In genomic region chr3:111858641-111859040, GRCh38 we compare ENCODE assay signal across 8 cellular contexts. TPM values are rescaled to one million over a fixed set of nuclear protein-coding genes. Genes with fewer than 3 reads are reported as not detected.
DNase-seq lines count a peak whose midpoint lies in the region; ATAC-seq lines count a peak whose summit lies in the region.

No MANE protein-coding gene starts in this region.

- no peaks in the 10 kb centered on the region for H3K36me3 ChIP-seq in ACC112 (ENCODE audit: insufficient read depth, low read length)
- 0 out of 2 replicates have a peak, but pooled peaks cover 3% of the 10 kb centered on the region for H3K36me3 ChIP-seq in MG63
- H3K36me3 ChIP-seq in ectodermal cell (ENCODE audit: control insufficient read depth, insufficient read depth, low read length), result no peaks in the 10 kb centered on the region
- no peaks in the 10 kb centered on the region for H3K36me3 ChIP-seq in naive thymus-derived CD4-positive, alpha-beta T cell (ENCODE audit: control insufficient read depth in 2 of 3, insufficient read depth in 3 of 3, low read length in 3 of 3)

- H3K27ac ChIP-seq in ACC112 (ENCODE audit: low read depth, low read length) (peak overlapping the region; percentile 96), ectodermal cell (ENCODE audit: insufficient read depth, low read depth, low read length, poor library complexity, severe bottlenecking) (no peak overlapping the region)
- no peak overlapping the region for H3K27ac ChIP-seq in naive thymus-derived CD4-positive, alpha-beta T cell (ENCODE audit: low read depth, low read length)

- peaks cover 45 to 75% (median 67%) of the 10 kb centered on the region in 5 donors for H3K27me3 Mint-ChIP-seq in naive thymus-derived CD4-positive, alpha-beta T cell

- POLR2A ChIA-PET in naive thymus-derived CD4-positive, alpha-beta T cell (lab: Charles Lee), result interaction anchor here (0.5 to 1.8 kb wide), 2 partner anchors 81 to 121 kb away, joined by 3 to 4 read pairs; no protein-coding TSS in a partner anchor

- no peak overlapping the region for H2AFZ ChIP-seq in ACC112 (ENCODE audit: low read length, unreplicated experiment)

- peak overlapping the region; percentile 72 to 96 (median 88) for H3K4me3 Mint-ChIP-seq in naive thymus-derived CD4-positive, alpha-beta T cell

- no peaks in the 10 kb centered on the region for H3K27me3 ChIP-seq in ACC112 (ENCODE audit: insufficient read depth, low read length)
- no peaks in the 10 kb centered on the region for H3K27me3 ChIP-seq in MG63
- H3K27me3 ChIP-seq in ectodermal cell (ENCODE audit: control insufficient read depth, insufficient read depth, low read length, poor library complexity, severe bottlenecking), result peaks cover 51% of the 10 kb centered on the region
- H3K27me3 ChIP-seq in naive thymus-derived CD4-positive, alpha-beta T cell (ENCODE audit: control insufficient read depth in 2 of 2, insufficient read depth in 2 of 2, low read length in 2 of 2), result peaks cover 0 to 6% of the 10 kb centered on the region in 2 donors

- CTCF ChIA-PET in naive thymus-derived CD4-positive, alpha-beta T cell (lab: Charles Lee), result no interaction called here

- peaks cover 0 to 2% (median 0%) of the 10 kb centered on the region in 11 donors for H3K9me3 Mint-ChIP-seq in naive thymus-derived CD4-positive, alpha-beta T cell

- WGBS in ectodermal cell, 2 experiments, result 30 to 31% methylated on average over 10 of the region's 10 CpGs

- DNase-seq in MG63, result no peak
- DNase-seq in naive thymus-derived CD4-positive, alpha-beta T cell, result no peak
- DNase-seq in mucosa of gallbladder (ENCODE audit: low spot score), result no peak
- DNase-seq in inferior parietal cortex (ENCODE audit: extremely low spot score), result no peak
- no peak for DNase-seq in RPMI8226

- H3K27ac Mint-ChIP-seq in naive thymus-derived CD4-positive, alpha-beta T cell, result no peak overlapping the region

- peak overlapping the region; percentile 94 for H3K4me3 ChIP-seq in ACC112 (ENCODE audit: low read depth, low read length)
- peak overlapping the region; percentile 83 for H3K4me3 ChIP-seq in MG63
- peak overlapping the region; percentile 74 for H3K4me3 ChIP-seq in ectodermal cell (ENCODE audit: insufficient read depth, low read depth, low read length)
- H3K4me3 ChIP-seq in naive thymus-derived CD4-positive, alpha-beta T cell (ENCODE audit: low read length), result peak overlapping the region; percentile 54

- H3K4me1 Mint-ChIP-seq in naive thymus-derived CD4-positive, alpha-beta T cell, result peaks cover 10 to 21% (median 12%) of the 10 kb centered on the region in 7 donors

- intact Hi-C loops in naive thymus-derived CD4-positive, alpha-beta T cell (cut with micrococcal nuclease), result no loop called here

- no peak for ATAC-seq in naive thymus-derived CD4-positive, alpha-beta T cell
- ATAC-seq in HG02885 (IDR thresholded peaks at IDR 0.05; ENCODE audit: poor library complexity, unreplicated experiment), result no peak

- H3K9me3 ChIP-seq in MG63, result no peaks in the 10 kb centered on the region
- H3K9me3 ChIP-seq in ectodermal cell (ENCODE audit: control insufficient read depth, low read length), result no peaks in the 10 kb centered on the region
- H3K9me3 ChIP-seq in naive thymus-derived CD4-positive, alpha-beta T cell (ENCODE audit: control insufficient read depth in 2 of 3, low read length in 3 of 3), result no peaks in the 10 kb centered on the region

- H3K4me1 ChIP-seq in ACC112 (ENCODE audit: control insufficient read depth, insufficient read depth, low read length, unreplicated experiment) (peaks cover 29% of the 10 kb centered on the region), ectodermal cell (ENCODE audit: control insufficient read depth, insufficient read depth, low read length) (peaks cover 30% of the 10 kb centered on the region)
- H3K4me1 ChIP-seq in naive thymus-derived CD4-positive, alpha-beta T cell (ENCODE audit: control insufficient read depth in 2 of 2, insufficient read depth in 2 of 2, low read length in 2 of 2), result peaks cover 5 to 12% of the 10 kb centered on the region in 2 donors

- H3K36me3 Mint-ChIP-seq in naive thymus-derived CD4-positive, alpha-beta T cell, result peaks cover 0 to 3% (median 0%) of the 10 kb centered on the region in 5 donors

- H3K79me2 ChIP-seq in ACC112 (ENCODE audit: control insufficient read depth, insufficient read depth, low read length, unreplicated experiment), result peaks cover 43% of the 10 kb centered on the region

RNA-seq across cellular contexts. Expression of gene PHLDB2, which starts 0.4 kb away (rescaled TPM):
- total RNA-seq in MG63 (2014; rRNA removed; shearing (Covaris generic); ENCODE audit: low replicate concordance), result 53.5 and 65.4 TPM in 2 replicates
- 22.3 TPM for polyA plus RNA-seq in ectodermal cell (2013, experiment 1 of 4)
- 18.5 TPM for polyA plus RNA-seq in ectodermal cell (2013, experiment 2 of 4)
- 18.6 TPM for polyA plus RNA-seq in ectodermal cell (2013, experiment 3 of 4)
- 22.3 TPM for polyA plus RNA-seq in ectodermal cell (2013, experiment 4 of 4)
- 1 to 10 TPM in 3 of 5 experiments, under 1 TPM in 2; 0.38 to 6.8 (median 1.6) TPM for total RNA-seq in naive thymus-derived CD4-positive, alpha-beta T cell
- under 1 TPM; 0.15 to 0.45 TPM for polyA plus RNA-seq in naive thymus-derived CD4-positive, alpha-beta T cell
- total RNA-seq in mucosa of gallbladder, result 36.4 TPM
